17 cellular contexts compared by ENCODE assay signal in genomic region chr15:87121357-87121756, GRCh38.
A peak's percentile ranks its signal among the peaks of the same experiment; 100 is the strongest.
DNase-seq lines count a peak whose midpoint lies in the region; ATAC-seq and TF ChIP-seq lines count a peak whose summit lies in the region.
"Had no signal": no experiment of that assay in that cellular context is flagged by ENCODE, and none has a peak within 500 bp of the region (broad histone marks: within the 10 kb centered on the region; RNA-seq: fewer than 3 reads in every experiment).

No MANE protein-coding gene starts in this region.

- H3K4me3 Mint-ChIP-seq in immature natural killer cell = no peak overlapping the region

- ATAC-seq in foreskin keratinocyte (no peak), HG03439 (IDR thresholded peaks at IDR 0.05; ENCODE audit: unreplicated experiment) (no peak)
- ATAC-seq: SK-N-SH treated with all-trans-retinoic acid at 6 μM for 48 hours had no signal

- H3K27me3 Mint-ChIP-seq in immature natural killer cell (ENCODE audit: low read depth in 3 of 3) = peaks cover 0 to 2% (median 0%) of the 10 kb centered on the region in 3 donors

- no peaks in the 10 kb centered on the region for H3K27me3 ChIP-seq in foreskin keratinocyte
- H3K27me3 ChIP-seq: Peyer's patch had no signal

- H3K4me1 ChIP-seq in foreskin keratinocyte = no peaks in the 10 kb centered on the region
- H3K4me1 ChIP-seq: Peyer's patch had no signal

- H3K27ac Mint-ChIP-seq in immature natural killer cell = no peak overlapping the region

- DNase-seq in DMS53 (lab: John Stamatoyannopoulos, UW) (peak; percentile 3), LHCN-M2 (ENCODE audit: low read depth) (peak; percentile 4), astrocyte of the spinal cord (ENCODE audit: low read depth, low spot score) (peak; percentile 13), kidney glomerular epithelial cell (lab: John Stamatoyannopoulos, UW) (peak; percentile 29), foreskin keratinocyte (no peak), immature natural killer cell (no peak), NCI-H2196 treated with DMSO at 0.1 percent for 48 hours (lab: John Stamatoyannopoulos, UW; ENCODE audit: unreplicated experiment) (no peak)
- DNase-seq: C1 segment of cervical spinal cord, H7, NCI-H1417 treated with DMSO at 0.1 percent for 48 hours, NCI-H2029, NCI-H2171 treated with DMSO at 0.1 percent for 48 hours, NCI-H524, Peyer's patch, SHP77 had no signal

- no peak overlapping the region for H3K4me3 ChIP-seq in astrocyte of the spinal cord (ENCODE audit: low read depth, low read length)
- H3K4me3 ChIP-seq: Peyer's patch had no signal

- no peak overlapping the region for H3K27ac ChIP-seq in foreskin keratinocyte
- H3K27ac ChIP-seq: Peyer's patch had no signal

- in situ Hi-C loops in astrocyte of the spinal cord (cut with HindIII; ENCODE audit: low sequenced_read_pairs) = no loop called here

- TF ChIP-seq CTCF in astrocyte of the spinal cord (IDR thresholded peaks at IDR 0.05; ENCODE audit: low read depth, low read length) (no peak), foreskin keratinocyte (conservative IDR thresholded peaks at IDR 0.05) (no peak)

- no peaks in the 10 kb centered on the region for H3K4me1 Mint-ChIP-seq in immature natural killer cell

- H3K9me3 Mint-ChIP-seq in immature natural killer cell = peaks cover 0 to 32% (median 4%) of the 10 kb centered on the region in 6 donors

- no peaks in the 10 kb centered on the region for H3K36me3 Mint-ChIP-seq in immature natural killer cell

Comparison
In these comparisons a context has a peak if more than half of its experiments do, and no peak if none do; other contexts are left out.
1. DNase-seq: peak in DMS53 (single experiment), LHCN-M2 (single experiment), astrocyte of the spinal cord (single experiment) and kidney glomerular epithelial cell (single experiment); none in foreskin keratinocyte (0 of 2), immature natural killer cell (0 of 3) and NCI-H2196 treated with DMSO at 0.1 percent for 48 hours (single experiment).